Comparison of ENCODE assay signal across 1 cellular context in genomic region chr22:23913661-23914353, GRCh38.
TF ChIP-seq lines count a peak whose summit lies in the region.

No MANE protein-coding gene starts in this region.

TF ChIP-seq in HepG2, 621 proteins besides CTCF, POLR2A, EP300 and RAD21 (continued from another document and continues in another):
- TF ChIP-seq NR2F6 (IDR thresholded peaks at IDR 0.05), result no peak
- peak; percentile 64; the same call in 1 of the 2 replicates for TF ChIP-seq NR2F6 (CRISPR knock-in tag; IDR thresholded peaks at IDR 0.05)
- TF ChIP-seq YEATS2 (CRISPR knock-in tag; IDR thresholded peaks at IDR 0.05; ENCODE audit: borderline replicate concordance), result peak; percentile 94
- peak; percentile 47; the same call in 1 of the 2 replicates for TF ChIP-seq AHR (CRISPR knock-in tag; IDR thresholded peaks at IDR 0.05)
- TF ChIP-seq EZH2 (conservative IDR thresholded peaks at IDR 0.05; ENCODE audit: low read depth, low read length), result no peak
- no peak for TF ChIP-seq PTBP1 (IDR thresholded peaks at IDR 0.05; ENCODE audit: low read depth, low read length, poor library complexity, severe bottlenecking)
- TF ChIP-seq, protein P1, sequence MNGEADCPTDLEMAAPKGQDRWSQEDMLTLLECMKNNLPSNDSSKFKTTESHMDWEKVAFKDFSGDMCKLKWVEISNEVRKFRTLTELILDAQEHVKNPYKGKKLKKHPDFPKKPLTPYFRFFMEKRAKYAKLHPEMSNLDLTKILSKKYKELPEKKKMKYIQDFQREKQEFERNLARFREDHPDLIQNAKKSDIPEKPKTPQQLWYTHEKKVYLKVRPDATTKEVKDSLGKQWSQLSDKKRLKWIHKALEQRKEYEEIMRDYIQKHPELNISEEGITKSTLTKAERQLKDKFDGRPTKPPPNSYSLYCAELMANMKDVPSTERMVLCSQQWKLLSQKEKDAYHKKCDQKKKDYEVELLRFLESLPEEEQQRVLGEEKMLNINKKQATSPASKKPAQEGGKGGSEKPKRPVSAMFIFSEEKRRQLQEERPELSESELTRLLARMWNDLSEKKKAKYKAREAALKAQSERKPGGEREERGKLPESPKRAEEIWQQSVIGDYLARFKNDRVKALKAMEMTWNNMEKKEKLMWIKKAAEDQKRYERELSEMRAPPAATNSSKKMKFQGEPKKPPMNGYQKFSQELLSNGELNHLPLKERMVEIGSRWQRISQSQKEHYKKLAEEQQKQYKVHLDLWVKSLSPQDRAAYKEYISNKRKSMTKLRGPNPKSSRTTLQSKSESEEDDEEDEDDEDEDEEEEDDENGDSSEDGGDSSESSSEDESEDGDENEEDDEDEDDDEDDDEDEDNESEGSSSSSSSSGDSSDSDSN (CRISPR knock-in tag; IDR thresholded peaks at IDR 0.05), result peak; percentile 82
- TF ChIP-seq SRSF1 (optimal IDR thresholded peaks at IDR 0.05; ENCODE audit: low read depth, low read length), result peak; percentile 34
- TF ChIP-seq ZNF547 (CRISPR knock-in tag; IDR thresholded peaks at IDR 0.05), result peak; percentile 76; the same call in 1 of the 2 replicates
- TF ChIP-seq SKI (IDR thresholded peaks at IDR 0.05; ENCODE audit: partially characterized antibody), result no peak
- TF ChIP-seq POGK (CRISPR knock-in tag; conservative IDR thresholded peaks at IDR 0.05), result peak; percentile 58; the same call in 1 of the 2 replicates
- peak; percentile 69; the same call in 1 of the 2 replicates for TF ChIP-seq SAFB2 (CRISPR knock-in tag; IDR thresholded peaks at IDR 0.05; ENCODE audit: borderline replicate concordance, low read depth)
- no peak for TF ChIP-seq TBP (CRISPR knock-in tag; IDR thresholded peaks at IDR 0.05)
- no peak for TF ChIP-seq MATR3 (CRISPR knock-in tag; IDR thresholded peaks at IDR 0.05)
- TF ChIP-seq ATF5 (CRISPR knock-in tag; IDR thresholded peaks at IDR 0.05; ENCODE audit: low read depth), result no peak
- no peak for TF ChIP-seq ZFP41 (CRISPR knock-in tag; IDR thresholded peaks at IDR 0.05; ENCODE audit: borderline replicate concordance)
- no peak for TF ChIP-seq IKZF1 (IDR thresholded peaks at IDR 0.05)
- TF ChIP-seq BCL6 (CRISPR knock-in tag; IDR thresholded peaks at IDR 0.05), result no peak
- TF ChIP-seq EHMT2 (IDR thresholded peaks at IDR 0.05; ENCODE audit: borderline replicate concordance, low read depth, low read length), result no peak
- TF ChIP-seq KLF9 (CRISPR knock-in tag; IDR thresholded peaks at IDR 0.05; ENCODE audit: low read depth), result 0 out of 2 replicates have a peak, but pooled peaks have one; percentile 57
- TF ChIP-seq, protein P2, sequence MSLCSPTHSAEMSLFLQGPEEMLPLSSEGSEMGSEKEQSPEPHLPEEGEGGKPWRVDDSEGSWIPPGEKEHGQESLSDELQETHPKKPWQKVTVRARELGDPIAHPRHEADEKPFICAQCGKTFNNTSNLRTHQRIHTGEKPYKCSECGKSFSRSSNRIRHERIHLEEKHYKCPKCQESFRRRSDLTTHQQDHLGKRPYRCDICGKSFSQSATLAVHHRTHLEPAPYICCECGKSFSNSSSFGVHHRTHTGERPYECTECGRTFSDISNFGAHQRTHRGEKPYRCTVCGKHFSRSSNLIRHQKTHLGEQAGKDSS (CRISPR knock-in tag; IDR thresholded peaks at IDR 0.05; ENCODE audit: borderline replicate concordance, low read depth), result no peak; the same call in 1 of the 2 replicates
- TF ChIP-seq RXRA (CRISPR knock-in tag; IDR thresholded peaks at IDR 0.05), result peak; percentile 69; the same call in 1 of the 2 replicates
- no peak for TF ChIP-seq ZNF775 (CRISPR knock-in tag; IDR thresholded peaks at IDR 0.05; ENCODE audit: borderline replicate concordance)
- TF ChIP-seq, protein P3, sequence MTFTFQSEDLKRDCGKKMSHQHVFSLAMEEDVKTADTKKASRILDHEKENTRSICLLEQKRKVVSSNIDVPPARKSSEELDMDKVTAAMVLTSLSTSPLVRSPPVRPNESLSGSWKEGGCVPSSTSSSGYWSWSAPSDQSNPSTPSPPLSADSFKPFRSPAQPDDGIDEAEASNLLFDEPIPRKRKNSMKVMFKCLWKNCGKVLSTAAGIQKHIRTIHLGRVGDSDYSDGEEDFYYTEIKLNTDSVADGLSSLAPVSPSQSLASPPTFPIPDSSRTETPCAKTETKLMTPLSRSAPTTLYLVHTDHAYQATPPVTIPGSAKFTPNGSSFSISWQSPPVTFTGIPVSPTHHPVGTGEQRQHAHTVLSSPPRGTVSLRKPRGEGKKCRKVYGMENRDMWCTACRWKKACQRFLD (CRISPR knock-in tag; IDR thresholded peaks at IDR 0.05; ENCODE audit: borderline replicate concordance), result 0 out of 2 replicates have a peak, but pooled peaks have one; percentile 62
- TF ChIP-seq ZGPAT (CRISPR knock-in tag; IDR thresholded peaks at IDR 0.05), result peak; percentile 85
- TF ChIP-seq ZNF577 (CRISPR knock-in tag; IDR thresholded peaks at IDR 0.05; ENCODE audit: borderline replicate concordance, low read depth), result no peak
- peak; percentile 91 for TF ChIP-seq MEF2D (CRISPR knock-in tag; IDR thresholded peaks at IDR 0.05)
- TF ChIP-seq DBP (CRISPR knock-in tag; IDR thresholded peaks at IDR 0.05; ENCODE audit: not compliant biosample characterization), result no peak
- TF ChIP-seq NCOA1 (CRISPR knock-in tag; IDR thresholded peaks at IDR 0.05), result no peak
- peak; percentile 82; the same call in 1 of the 2 replicates for TF ChIP-seq ZNF337 (CRISPR knock-in tag; IDR thresholded peaks at IDR 0.05; ENCODE audit: borderline replicate concordance, low read depth)
- peak; percentile 67 for TF ChIP-seq TEAD3 (CRISPR knock-in tag; optimal IDR thresholded peaks at IDR 0.05; ENCODE audit: borderline replicate concordance)
- TF ChIP-seq ZNF883 (CRISPR knock-in tag; IDR thresholded peaks at IDR 0.05; ENCODE audit: not compliant biosample characterization), result peak; percentile 93
- TF ChIP-seq ZNF749 (CRISPR knock-in tag; IDR thresholded peaks at IDR 0.05; ENCODE audit: borderline replicate concordance), result 0 out of 2 replicates have a peak, but pooled peaks have one; percentile 29
- TF ChIP-seq ZNF609 (CRISPR knock-in tag; IDR thresholded peaks at IDR 0.05; ENCODE audit: borderline replicate concordance), result peak; percentile 37; the same call in 1 of the 2 replicates
- peak; percentile 95 for TF ChIP-seq TFDP1 (CRISPR knock-in tag; IDR thresholded peaks at IDR 0.05; ENCODE audit: borderline replicate concordance)
- no peak for TF ChIP-seq MAFK (conservative IDR thresholded peaks at IDR 0.05 in 1 of 2, IDR thresholded peaks at IDR 0.05 in 1 of 2; ENCODE audit: low read length in 2 of 2)
- no peak for TF ChIP-seq ZUFSP (CRISPR knock-in tag; IDR thresholded peaks at IDR 0.05; ENCODE audit: borderline replicate concordance)
- no peak for TF ChIP-seq PCBP1 (IDR thresholded peaks at IDR 0.05; ENCODE audit: borderline replicate concordance, low read depth, low read length)
- no peak; the same call in 1 of the 2 replicates for TF ChIP-seq ZNF614 (CRISPR knock-in tag; IDR thresholded peaks at IDR 0.05; ENCODE audit: borderline replicate concordance)
- peak; percentile 98 for TF ChIP-seq ZNF501 (CRISPR knock-in tag; IDR thresholded peaks at IDR 0.05)
- TF ChIP-seq NCOA2 (CRISPR knock-in tag; IDR thresholded peaks at IDR 0.05), result peak; percentile 28; the same call in 1 of the 2 replicates
- no peak for TF ChIP-seq SKIL (CRISPR knock-in tag; IDR thresholded peaks at IDR 0.05; ENCODE audit: borderline replicate concordance)
